In the genomic region with DNA sequence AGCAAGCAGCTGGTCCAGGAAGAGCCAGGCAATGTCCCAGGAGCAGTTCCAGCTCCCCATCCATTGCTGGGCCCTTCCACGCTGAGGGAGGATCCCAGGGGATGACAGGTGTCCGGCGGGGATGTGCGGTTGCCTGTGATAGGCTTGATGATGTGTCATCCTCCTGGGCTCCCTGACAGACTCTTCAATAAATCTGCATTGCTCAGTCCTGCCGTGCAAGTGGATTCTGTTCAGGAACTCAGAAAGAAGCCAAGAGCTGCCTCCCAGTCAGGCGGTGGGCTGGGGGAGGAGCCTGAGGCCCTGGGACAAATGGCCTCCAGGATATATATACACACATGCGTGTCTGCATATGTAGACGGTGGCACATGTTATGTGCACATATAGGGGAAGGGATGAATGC, we compare ENCODE assay signal across 18 cellular contexts. TPM values are rescaled to one million over a fixed set of nuclear protein-coding genes. Genes with fewer than 3 reads are reported as not detected.
DNase-seq lines count a peak whose midpoint lies in the region; ATAC-seq, FAIRE-seq and TF ChIP-seq lines count a peak whose summit lies in the region.
"Had no signal": no experiment of that assay in that cellular context is flagged by ENCODE, and none has a peak within 500 bp of the region (broad histone marks: within the 10 kb centered on the region; RNA-seq: fewer than 3 reads in every experiment).

No MANE protein-coding gene starts in this region.

- intact Hi-C loops in right cardiac atrium (cut with DNase I) (no loop called here), pancreas (cut with DNase I) (no loop called here)

- TF ChIP-seq CTCF in brain (conservative IDR thresholded peaks at IDR 0.05) (no peak), pancreas (IDR thresholded peaks at IDR 0.05) (no peak)

- ATAC-seq in right cardiac atrium (no peak), pancreas (no peak)

- H3K4me3 Mint-ChIP-seq in brain = peak overlapping the region in 4 of 5 experiments; percentile 0 to 72 (median 50)

- peak; percentile 5 for DNase-seq in NCI-H2227 (lab: John Stamatoyannopoulos, UW; ENCODE audit: unreplicated experiment)
- DNase-seq in NCI-H2227 treated with DMSO at 0.1 percent for 48 hours (lab: John Stamatoyannopoulos, UW) = no peak
- peak; percentile 45 for DNase-seq in mesenteric fat pad (ENCODE audit: low spot score)
- DNase-seq in NCI-H2029 (lab: John Stamatoyannopoulos, UW) = no peak
- DNase-seq in right cardiac atrium = no peak
- DNase-seq in NCI-H69 (lab: John Stamatoyannopoulos, UW) = no peak
- no peak for DNase-seq in pancreas
- DNase-seq: 8988T, C1 segment of cervical spinal cord, DMS 273 treated with DMSO at 0.1 percent for 48 hours, GOT3, KG1, NCI-H1105, NCI-H1694 treated with DMSO at 0.1 percent for 48 hours, NCI-H510A, NCI-H82 had no signal

- H3K4me1 Mint-ChIP-seq in brain = peaks cover 51% of the 10 kb centered on the region

- no peaks in the 10 kb centered on the region for H3K27me3 ChIP-seq in right cardiac atrium (ENCODE audit: control insufficient read depth, insufficient read depth)
- H3K27me3 ChIP-seq in pancreas = no peaks in the 10 kb centered on the region

- H3K36me3 Mint-ChIP-seq in brain = no peaks in the 10 kb centered on the region

- H3K4me3 ChIP-seq in right cardiac atrium (ENCODE audit: low read length) (no peak overlapping the region), pancreas (no peak overlapping the region)

- WGBS in right cardiac atrium = 25% methylated on average over 8 of the region's 8 CpGs
- 33 to 49% methylated on average over 8 of the region's 8 CpGs for WGBS in pancreas, 2 donors

- H3K27ac ChIP-seq in right cardiac atrium (ENCODE audit: low read length) (no peak overlapping the region), pancreas (no peak overlapping the region)

- H3K36me3 ChIP-seq in pancreas = no peaks in the 10 kb centered on the region

- H3K27me3 Mint-ChIP-seq in brain = peaks cover 15% of the 10 kb centered on the region

- H3K27ac Mint-ChIP-seq in brain = peak overlapping the region; percentile 8 to 97 (median 47)

- H3K4me1 ChIP-seq in right cardiac atrium (ENCODE audit: control insufficient read depth, insufficient read depth, low read length) (no peaks in the 10 kb centered on the region), pancreas (no peaks in the 10 kb centered on the region)

- H3K9me3 Mint-ChIP-seq in brain = no peaks in the 10 kb centered on the region

- H3K9me3 ChIP-seq in right cardiac atrium (ENCODE audit: control insufficient read depth, low read length) (no peaks in the 10 kb centered on the region), pancreas (no peaks in the 10 kb centered on the region)

- FAIRE-seq in pancreas (lab: Jason Lieb, UNC) = no peak
- FAIRE-seq: GM12892 had no signal

RNA-seq across cellular contexts. Expression of a gene that starts 28.2 kb away (rescaled TPM):
- polyA plus RNA-seq in brain (ENCODE audit: insufficient read depth, low read depth, low replicate concordance) (599 TPM), right cardiac atrium (0.43 TPM), pancreas (10 to 100 TPM in 1 of 2 donors, 1 to 10 TPM in 1; 4.6 to 21.4 TPM)
- total RNA-seq in mesenteric fat pad (0.16 TPM), right cardiac atrium (1 to 10 TPM in 1 of 4 donors, under 1 TPM in 3; 0.40 to 1.0 (median 0.71) TPM), pancreas (1 to 10 TPM in 3 of 6 donors, under 1 TPM in 3; 0.69 to 3.5 (median 1.4) TPM)

Comparison
In these comparisons a context has a peak if more than half of its experiments do, and no peak if none do; other contexts are left out.
1. DNase-seq: peak in NCI-H2227 (single experiment) and mesenteric fat pad (single experiment); none in NCI-H2227 treated with DMSO at 0.1 percent for 48 hours (single experiment), NCI-H2029 (single experiment), right cardiac atrium (0 of 3), NCI-H69 (single experiment) and pancreas (0 of 6).